In the genomic region with DNA sequence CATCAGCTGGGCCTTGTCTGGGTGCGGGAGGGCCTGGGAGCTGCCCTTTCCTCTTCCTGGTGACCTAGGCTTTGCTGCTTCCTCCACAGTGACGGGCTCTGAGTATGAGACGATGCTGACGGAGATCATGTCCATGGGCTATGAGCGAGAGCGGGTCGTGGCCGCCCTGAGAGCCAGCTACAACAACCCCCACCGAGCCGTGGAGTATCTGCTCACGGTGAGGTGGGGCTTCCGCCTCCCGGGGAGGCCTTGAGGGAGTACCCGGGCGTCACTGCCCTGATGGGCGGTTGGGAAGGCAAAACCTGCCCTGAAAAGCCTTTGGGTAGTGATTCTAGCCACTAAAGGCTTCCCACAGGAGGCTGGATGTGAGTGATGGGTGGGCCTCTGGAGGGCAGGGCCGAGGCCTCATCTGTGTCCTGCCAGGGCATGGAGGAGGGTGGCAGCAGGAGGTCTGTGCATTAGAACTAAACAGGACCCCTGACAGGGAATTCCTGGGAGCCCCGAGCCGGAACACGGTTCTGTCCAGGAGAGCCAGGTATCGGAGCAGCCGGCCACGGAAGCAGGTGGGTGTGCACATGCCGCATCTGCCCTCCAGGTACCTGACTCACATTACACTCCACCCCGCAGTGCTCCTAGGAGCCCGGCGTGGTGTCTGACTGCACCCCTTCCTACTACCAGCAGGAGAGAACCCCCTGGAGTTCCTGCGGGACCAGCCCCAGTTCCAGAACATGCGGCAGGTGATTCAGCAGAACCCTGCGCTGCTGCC, we compare ENCODE assay signal across 24 cellular contexts. TPM values are rescaled to one million over a fixed set of nuclear protein-coding genes. Genes with fewer than 3 reads are reported as not detected.
A peak's percentile ranks its signal among the peaks of the same experiment; 100 is the strongest.
DNase-seq lines count a peak whose midpoint lies in the region; ATAC-seq and TF ChIP-seq lines count a peak whose summit lies in the region.
"Had no signal": no experiment of that assay in that cellular context is flagged by ENCODE, and none has a peak within 500 bp of the region (broad histone marks: within the 10 kb centered on the region; RNA-seq: fewer than 3 reads in every experiment).

No MANE protein-coding gene starts in this region.

- H3K36me3 ChIP-seq in BLaER1 treated with 17β-estradiol and CSF1 and Interleukin-3, amounts not matched to agents 10 nM and 100 nM = peaks cover 79 to 87% (median 83%) of the 10 kb centered on the region in 11 experiments
- peaks cover 86% of the 10 kb centered on the region for H3K36me3 ChIP-seq in DND-41 (ENCODE audit: insufficient read depth, low read length)
- H3K36me3 ChIP-seq in brain microvascular endothelial cell (replicated peaks) = peaks cover 60% of the 10 kb centered on the region
- peaks cover 24 to 78% (median 53%) of the 10 kb centered on the region in 3 donors for H3K36me3 ChIP-seq in esophagus squamous epithelium

- H3K27ac ChIP-seq in BLaER1 treated with 17β-estradiol and CSF1 and Interleukin-3, amounts not matched to agents 10 nM and 100 nM = peak overlapping the region in 10 of 11 experiments; percentile 2 to 97 (median 86); a peak in 14 of 22 replicates
- H3K27ac ChIP-seq in DND-41 (ENCODE audit: low read length) = no peak overlapping the region
- H3K27ac ChIP-seq in brain microvascular endothelial cell = no peak overlapping the region
- peak overlapping the region in 1 of 4 donors; percentile 13 for H3K27ac ChIP-seq in esophagus squamous epithelium
- H3K27ac ChIP-seq: prostate gland had no signal

- H3K27me3 Mint-ChIP-seq in activated T-helper 2 cell treated with anti-CD3 and anti-CD28 coated beads, Interferon-gamma antibody, Interleukin-2, Interleukin-4, amounts not matched to agents 10 μg/mL and 5 μg/mL and 100 μg/mL, durations not matched to agents 14 hours and 24 hours and 36 hours (ENCODE audit: low read depth) = no peaks in the 10 kb centered on the region
- H3K27me3 Mint-ChIP-seq in nephron (ENCODE audit: low read depth) = peaks cover 4% of the 10 kb centered on the region
- H3K27me3 Mint-ChIP-seq: activated CD4-positive, alpha-beta T cell treated with anti-CD3 and anti-CD28 coated beads, Interleukin-2, amount 10 ng/mL, durations not matched to agents 7 days and 5 days had no signal

- H3K9me3 Mint-ChIP-seq in activated T-helper 2 cell treated with anti-CD3 and anti-CD28 coated beads, Interferon-gamma antibody, Interleukin-2, Interleukin-4, amounts not matched to agents 10 μg/mL and 5 μg/mL and 100 μg/mL, durations not matched to agents 14 hours and 24 hours and 36 hours = no peaks in the 10 kb centered on the region
- no peaks in the 10 kb centered on the region for H3K9me3 Mint-ChIP-seq in nephron
- H3K9me3 Mint-ChIP-seq: activated CD4-positive, alpha-beta T cell treated with anti-CD3 and anti-CD28 coated beads, Interleukin-2, amount 10 ng/mL, durations not matched to agents 7 days and 5 days; activated naive CD4-positive, alpha-beta T cell treated with anti-CD3 and anti-CD28 coated beads, Interleukin-2, amount 10 ng/mL, durations not matched to agents 7 days and 5 days; T-helper 1 cell treated with Interleukin-12 subunit alpha and Interleukin-12 subunit beta and Interleukin-4 antibody, amounts not matched to agents 30 μg/mL and 1 μg/mL, for 36 hours had no signal

- peaks cover 90% of the 10 kb centered on the region for H3K36me3 Mint-ChIP-seq in activated T-helper 2 cell treated with anti-CD3 and anti-CD28 coated beads, Interferon-gamma antibody, Interleukin-2, Interleukin-4, amounts not matched to agents 10 μg/mL and 5 μg/mL and 100 μg/mL, durations not matched to agents 14 hours and 24 hours and 36 hours (ENCODE audit: low read depth)
- H3K36me3 Mint-ChIP-seq in nephron (ENCODE audit: low read depth) = peaks cover 55% of the 10 kb centered on the region

- TF ChIP-seq POLR2A in esophagus squamous epithelium (IDR thresholded peaks at IDR 0.05) = no peak

- H4K20me1 ChIP-seq in BLaER1 treated with 17β-estradiol and CSF1 and Interleukin-3, amounts not matched to agents 10 nM and 100 nM = peaks cover 23 to 86% (median 64%) of the 10 kb centered on the region in 11 experiments; a peak in 21 of 22 replicates
- peaks cover 39% of the 10 kb centered on the region; the same call in 1 of the 2 replicates for H4K20me1 ChIP-seq in DND-41 (ENCODE audit: insufficient read depth, low read length)

- peaks cover 25% of the 10 kb centered on the region for H3K4me1 Mint-ChIP-seq in activated T-helper 2 cell treated with anti-CD3 and anti-CD28 coated beads, Interferon-gamma antibody, Interleukin-2, Interleukin-4, amounts not matched to agents 10 μg/mL and 5 μg/mL and 100 μg/mL, durations not matched to agents 14 hours and 24 hours and 36 hours (ENCODE audit: low read depth)
- peaks cover 28% of the 10 kb centered on the region for H3K4me1 Mint-ChIP-seq in nephron

- H3K27me3 ChIP-seq in BLaER1 treated with 17β-estradiol and CSF1 and Interleukin-3, amounts not matched to agents 10 nM and 100 nM = no peaks in the 10 kb centered on the region
- H3K27me3 ChIP-seq in DND-41 (ENCODE audit: insufficient read depth, low read length, poor library complexity) = no peaks in the 10 kb centered on the region
- no peaks in the 10 kb centered on the region for H3K27me3 ChIP-seq in brain microvascular endothelial cell (replicated peaks)
- no peaks in the 10 kb centered on the region for H3K27me3 ChIP-seq in esophagus squamous epithelium

- no peak for TF ChIP-seq CTCF in DND-41 (IDR thresholded peaks at IDR 0.05; ENCODE audit: borderline replicate concordance, extremely low read depth, low read length, poor library complexity, severe bottlenecking)
- TF ChIP-seq CTCF in nephron (IDR thresholded peaks at IDR 0.05; ENCODE audit: unreplicated experiment in 3 of 3) = no peak
- TF ChIP-seq CTCF in brain microvascular endothelial cell (IDR thresholded peaks at IDR 0.05; ENCODE audit: low read depth, low read length, missing control alignments) = no peak
- peak in 1 of 6 experiments; percentile 38 for TF ChIP-seq CTCF in esophagus squamous epithelium (IDR thresholded peaks at IDR 0.05)

- H3K9ac ChIP-seq in BLaER1 treated with 17β-estradiol and CSF1 and Interleukin-3, amounts not matched to agents 10 nM and 100 nM = peak overlapping the region; percentile 23 to 99 (median 96); a peak in 17 of 22 replicates
- no peak overlapping the region for H3K9ac ChIP-seq in DND-41 (ENCODE audit: low read depth, low read length)

- H3K9me3 ChIP-seq in BLaER1 treated with 17β-estradiol and CSF1 and Interleukin-3, amounts not matched to agents 10 nM and 100 nM (replicated peaks in 1 of 11) = no peaks in the 10 kb centered on the region
- no peaks in the 10 kb centered on the region for H3K9me3 ChIP-seq in DND-41 (ENCODE audit: insufficient read depth, low read length, severe bottlenecking)
- H3K9me3 ChIP-seq in esophagus squamous epithelium = no peaks in the 10 kb centered on the region
- H3K9me3 ChIP-seq: prostate gland, thoracic aorta had no signal

- H3K4me3 ChIP-seq in BLaER1 treated with 17β-estradiol and CSF1 and Interleukin-3, amounts not matched to agents 10 nM and 100 nM = no peak overlapping the region
- H3K4me3 ChIP-seq in DND-41 (ENCODE audit: low read depth in 1 of 2, low read length in 2 of 2) (no peak overlapping the region), brain microvascular endothelial cell (ENCODE audit: low read depth, low read length) (no peak overlapping the region), esophagus squamous epithelium (no peak overlapping the region)
- H3K4me3 ChIP-seq: prostate gland, thoracic aorta had no signal

- 75 to 89% methylated on average over 8 to 13 of the region's 30 CpGs for WGBS in esophagus squamous epithelium, 2 donors

- H2AFZ ChIP-seq in DND-41 (ENCODE audit: low read depth, low read length) = no peak overlapping the region

- peaks cover 58 to 88% (median 81%) of the 10 kb centered on the region in 10 experiments for H3K4me1 ChIP-seq in BLaER1 treated with 17β-estradiol and CSF1 and Interleukin-3, amounts not matched to agents 10 nM and 100 nM
- peaks cover 51% of the 10 kb centered on the region for H3K4me1 ChIP-seq in DND-41 (ENCODE audit: insufficient read depth, low read length)
- H3K4me1 ChIP-seq in esophagus squamous epithelium = peaks cover 37 to 75% (median 44%) of the 10 kb centered on the region in 3 donors

- no peak for ATAC-seq in DND-41 (ENCODE audit: insufficient read depth, low read depth)
- ATAC-seq: esophagus mucosa, Panc1 had no signal

- in situ Hi-C loops in brain microvascular endothelial cell (cut with HindIII; ENCODE audit: low pct_ligation_motif_present, low sequenced_read_pairs) = no loop called here

- H3K4me2 ChIP-seq in BLaER1 treated with 17β-estradiol and CSF1 and Interleukin-3, amounts not matched to agents 10 nM and 100 nM = peak overlapping the region; percentile 14 to 98 (median 88); a peak in 16 of 22 replicates
- peak overlapping the region; percentile 80; the same call in 1 of the 2 replicates for H3K4me2 ChIP-seq in DND-41 (ENCODE audit: insufficient read depth, low read length)

- H3K4me3 Mint-ChIP-seq in activated T-helper 2 cell treated with anti-CD3 and anti-CD28 coated beads, Interferon-gamma antibody, Interleukin-2, Interleukin-4, amounts not matched to agents 10 μg/mL and 5 μg/mL and 100 μg/mL, durations not matched to agents 14 hours and 24 hours and 36 hours (ENCODE audit: low read depth) = peak overlapping the region; percentile 4
- peak overlapping the region; percentile 46 to 57 (median 50) for H3K4me3 Mint-ChIP-seq in nephron
- H3K4me3 Mint-ChIP-seq: activated CD4-positive, alpha-beta T cell treated with anti-CD3 and anti-CD28 coated beads, Interleukin-2, amount 10 ng/mL, durations not matched to agents 7 days and 5 days; activated naive CD4-positive, alpha-beta T cell treated with anti-CD3 and anti-CD28 coated beads, Interleukin-2, amount 10 ng/mL, durations not matched to agents 7 days and 5 days; T-helper 1 cell treated with Interleukin-12 subunit alpha and Interleukin-12 subunit beta and Interleukin-4 antibody, amounts not matched to agents 30 μg/mL and 1 μg/mL, for 36 hours had no signal

- peaks cover 73% of the 10 kb centered on the region for H3K79me2 ChIP-seq in DND-41 (ENCODE audit: insufficient read depth, low read length)

- no peak for DNase-seq in DND-41
- DNase-seq in activated T-helper 2 cell treated with anti-CD3 and anti-CD28 coated beads, Interferon-gamma antibody, Interleukin-2, Interleukin-4, amounts not matched to agents 10 μg/mL and 5 μg/mL and 100 μg/mL, durations not matched to agents 14 hours and 24 hours and 36 hours (ENCODE audit: low spot score) = no peak
- no peak for DNase-seq in SHP77 treated with DMSO at 0.1 percent for 48 hours (lab: John Stamatoyannopoulos, UW)
- no peak for DNase-seq in brain microvascular endothelial cell
- no peak for DNase-seq in esophagus squamous epithelium (lab: John Stamatoyannopoulos, UW)
- no peak for DNase-seq in hypothalamus (lab: John Stamatoyannopoulos, UW)
- DNase-seq: activated CD4-positive, alpha-beta T cell treated with anti-CD3 and anti-CD28 coated beads, Interleukin-2, amount 10 ng/mL, durations not matched to agents 7 days and 5 days; activated naive CD4-positive, alpha-beta T cell treated with anti-CD3 and anti-CD28 coated beads, Interleukin-2, amount 10 ng/mL, durations not matched to agents 7 days and 5 days; DMS 273 treated with DMSO at 0.1 percent for 48 hours; effector CD4-positive, alpha-beta T cell; islet precursor cell; NCI-H1417; NCI-H2107; NCI-H510A treated with DMSO at 0.1 percent for 48 hours; NK-92 treated with Interleukin-12 subunit alpha and Interleukin-12 subunit beta, amount 100 ng/mL, for 24 hours had no signal

- intact Hi-C loops in activated T-helper 2 cell treated with anti-CD3 and anti-CD28 coated beads, Interferon-gamma antibody, Interleukin-2, Interleukin-4, amounts not matched to agents 10 μg/mL and 5 μg/mL and 100 μg/mL, durations not matched to agents 14 hours and 24 hours and 36 hours (cut with micrococcal nuclease) = no loop called here
- intact Hi-C loops in esophagus squamous epithelium (cut with DNase I) = no loop called here

- no peak overlapping the region for H3K27ac Mint-ChIP-seq in activated T-helper 2 cell treated with anti-CD3 and anti-CD28 coated beads, Interferon-gamma antibody, Interleukin-2, Interleukin-4, amounts not matched to agents 10 μg/mL and 5 μg/mL and 100 μg/mL, durations not matched to agents 14 hours and 24 hours and 36 hours
- H3K27ac Mint-ChIP-seq in nephron = no peak overlapping the region
- H3K27ac Mint-ChIP-seq: T-helper 1 cell treated with Interleukin-12 subunit alpha and Interleukin-12 subunit beta and Interleukin-4 antibody, amounts not matched to agents 30 μg/mL and 1 μg/mL, for 36 hours had no signal

RNA-seq across cellular contexts. Expression of gene RAD23A, which starts 3.1 kb away (rescaled TPM):
- 189 and 196 TPM in 2 replicates for total RNA-seq in activated T-helper 2 cell treated with anti-CD3 and anti-CD28 coated beads, Interferon-gamma antibody, Interleukin-2, Interleukin-4, amounts not matched to agents 10 μg/mL and 5 μg/mL and 100 μg/mL, durations not matched to agents 14 hours and 24 hours and 36 hours
- 10 to 100 TPM; 67.7 to 87.4 (median 82.4) TPM for total RNA-seq in esophagus squamous epithelium

RNA-seq across cellular contexts. Expression of gene GADD45GIP1, which starts 8.2 kb away (rescaled TPM):
- 29.2 and 32.6 TPM in 2 replicates for total RNA-seq in activated T-helper 2 cell treated with anti-CD3 and anti-CD28 coated beads, Interferon-gamma antibody, Interleukin-2, Interleukin-4, amounts not matched to agents 10 μg/mL and 5 μg/mL and 100 μg/mL, durations not matched to agents 14 hours and 24 hours and 36 hours
- total RNA-seq in esophagus squamous epithelium = 10 to 100 TPM; 34.4 to 59.7 (median 44.9) TPM

RNA-seq across cellular contexts. Expression of gene CALR, which starts 10.4 kb away (rescaled TPM):
- total RNA-seq in activated T-helper 2 cell treated with anti-CD3 and anti-CD28 coated beads, Interferon-gamma antibody, Interleukin-2, Interleukin-4, amounts not matched to agents 10 μg/mL and 5 μg/mL and 100 μg/mL, durations not matched to agents 14 hours and 24 hours and 36 hours = 984 and 991 TPM in 2 replicates
- total RNA-seq in esophagus squamous epithelium = 100 to 1,000 TPM; 262 to 577 (median 513) TPM

RNA-seq across cellular contexts. Expression of gene FARSA, which starts 15.3 kb away (rescaled TPM):
- 165 and 166 TPM in 2 replicates for total RNA-seq in activated T-helper 2 cell treated with anti-CD3 and anti-CD28 coated beads, Interferon-gamma antibody, Interleukin-2, Interleukin-4, amounts not matched to agents 10 μg/mL and 5 μg/mL and 100 μg/mL, durations not matched to agents 14 hours and 24 hours and 36 hours
- 10 to 100 TPM; 47.7 to 53.8 (median 51.0) TPM for total RNA-seq in esophagus squamous epithelium

RNA-seq across cellular contexts. Expression of gene DAND5, which starts 20.6 kb away (rescaled TPM):
- 0.16 TPM in 1 of 2 replicates, not detected in the other for total RNA-seq in activated T-helper 2 cell treated with anti-CD3 and anti-CD28 coated beads, Interferon-gamma antibody, Interleukin-2, Interleukin-4, amounts not matched to agents 10 μg/mL and 5 μg/mL and 100 μg/mL, durations not matched to agents 14 hours and 24 hours and 36 hours
- not detected for total RNA-seq in esophagus squamous epithelium
- total RNA-seq: esophagus mucosa, mononuclear cell, SK-MEL-5, thoracic aorta had no signal

Comparison
In these comparisons a context has a peak if more than half of its experiments do, and no peak if none do; other contexts are left out.
1. H3K27ac ChIP-seq: peak in BLaER1 treated with 17β-estradiol and CSF1 and Interleukin-3, amounts not matched to agents 10 nM and 100 nM (10 of 11); none in DND-41 (single experiment) and brain microvascular endothelial cell (single experiment).